11 cellular contexts compared by ENCODE assay signal in the genomic region with DNA sequence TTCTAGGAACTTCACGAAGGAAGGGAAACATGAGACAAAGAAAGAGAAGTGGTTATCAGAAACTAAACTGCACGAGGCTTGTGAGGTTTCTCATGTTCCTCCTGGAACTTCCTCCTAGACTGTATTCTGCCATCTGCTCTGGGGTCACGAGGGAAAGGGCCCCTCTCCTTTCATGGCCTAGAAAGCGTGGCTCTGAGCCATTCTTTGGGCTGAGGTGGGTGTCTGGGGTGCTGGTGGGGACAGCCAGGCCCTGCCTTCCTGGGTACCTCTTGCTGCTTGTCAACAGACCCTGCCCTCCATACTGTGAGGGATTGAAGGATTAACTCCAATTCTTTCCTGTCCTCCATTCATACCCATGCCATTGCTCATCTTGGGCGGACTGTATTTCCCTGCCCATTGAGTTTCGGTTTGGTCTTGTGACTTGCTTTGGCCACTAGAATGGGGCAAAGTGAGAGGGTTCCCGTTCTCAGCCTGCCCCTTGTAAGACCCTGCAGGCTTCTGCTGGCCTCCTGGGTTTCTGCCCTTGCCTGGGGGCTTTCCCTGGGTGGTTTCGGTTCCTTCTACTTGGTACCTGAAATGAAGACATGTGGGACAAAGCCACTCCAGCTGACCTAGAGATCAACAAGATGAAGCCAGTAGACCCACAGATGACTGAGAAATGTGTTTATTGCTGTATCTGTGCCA. TPM values are rescaled to one million over a fixed set of nuclear protein-coding genes. Genes with fewer than 3 reads are reported as not detected.
DNase-seq lines count a peak whose midpoint lies in the region; ATAC-seq and TF ChIP-seq lines count a peak whose summit lies in the region.
"Had no signal": no experiment of that assay in that cellular context is flagged by ENCODE, and none has a peak within 500 bp of the region (broad histone marks: within the 10 kb centered on the region; RNA-seq: fewer than 3 reads in every experiment).

No MANE protein-coding gene starts in this region.

- H3K27me3 ChIP-seq in testis = no peaks in the 10 kb centered on the region

- H3K27ac Mint-ChIP-seq in CD14-positive monocyte = peak overlapping the region in 6 of 7 donors; percentile 73 to 87 (median 78)
- H3K27ac Mint-ChIP-seq in activated B cell treated with CpG ODN at 0.5 μM for 24 hours = peak overlapping the region; percentile 96
- H3K27ac Mint-ChIP-seq in activated CD4-positive, alpha-beta T cell treated with anti-CD3 and anti-CD28 coated beads for 36 hours = no peak overlapping the region

- no peak overlapping the region for H3K27ac ChIP-seq in testis
- H3K27ac ChIP-seq: parathyroid adenoma, SK-N-MC had no signal

- peaks cover 0 to 11% (median 4%) of the 10 kb centered on the region in 7 donors for H3K9me3 Mint-ChIP-seq in CD14-positive monocyte
- no peaks in the 10 kb centered on the region for H3K9me3 Mint-ChIP-seq in activated B cell treated with CpG ODN at 0.5 μM for 24 hours
- H3K9me3 Mint-ChIP-seq in activated CD4-positive, alpha-beta T cell treated with anti-CD3 and anti-CD28 coated beads for 36 hours (ENCODE audit: low read depth) = no peaks in the 10 kb centered on the region

- no peaks in the 10 kb centered on the region for H3K9me3 ChIP-seq in testis

- DNase-seq in CD14-positive monocyte (ENCODE audit: low spot score) (peak; percentile 77), activated B cell treated with CpG ODN at 0.5 μM for 24 hours (peak; percentile 74), kidney glomerular epithelial cell (lab: John Stamatoyannopoulos, UW) (no peak), NCI-H524 treated with DMSO at 0.1 percent for 48 hours (lab: John Stamatoyannopoulos, UW) (no peak), testis (no peak)
- no peak for DNase-seq in activated CD4-positive, alpha-beta T cell treated with anti-CD3 and anti-CD28 coated beads for 36 hours
- DNase-seq: effector CD8-positive, alpha-beta T cell had no signal

- H3K36me3 ChIP-seq in testis (ENCODE audit: low read depth, missing control alignments) = no peaks in the 10 kb centered on the region

- POLR2A ChIA-PET in activated B cell treated with CpG ODN at 0.5 μM for 24 hours (lab: Charles Lee) = interaction anchor here (0.6 to 1.1 kb wide), 4 partner anchors 26 to 1184 kb away, joined by 3 to 13 read pairs (median 6); a partner anchor contains a TSS
- POLR2A ChIA-PET in activated CD4-positive, alpha-beta T cell treated with anti-CD3 and anti-CD28 coated beads for 36 hours (lab: Charles Lee) = no interaction called here

- CTCF ChIA-PET in activated B cell treated with CpG ODN at 0.5 μM for 24 hours (lab: Charles Lee) = interaction anchor here (0.7 kb wide), 1 partner anchor 10 kb away, joined by 4 read pairs; no protein-coding TSS in a partner anchor
- CTCF ChIA-PET in activated CD4-positive, alpha-beta T cell treated with anti-CD3 and anti-CD28 coated beads for 36 hours (lab: Charles Lee) = interaction anchor here (1.2 kb wide), 1 partner anchor 324 kb away, joined by 3 read pairs; no protein-coding TSS in a partner anchor

- H3K4me1 Mint-ChIP-seq in CD14-positive monocyte (peaks cover 49% of the 10 kb centered on the region), activated B cell treated with CpG ODN at 0.5 μM for 24 hours (peaks cover 63% of the 10 kb centered on the region)
- H3K4me1 Mint-ChIP-seq in activated CD4-positive, alpha-beta T cell treated with anti-CD3 and anti-CD28 coated beads for 36 hours = peaks cover 24% of the 10 kb centered on the region

- H3K27me3 Mint-ChIP-seq in CD14-positive monocyte (ENCODE audit: low read depth in 3 of 3) (peaks cover 25 to 39% (median 33%) of the 10 kb centered on the region in 3 donors), activated B cell treated with CpG ODN at 0.5 μM for 24 hours (peaks cover 2% of the 10 kb centered on the region)
- H3K27me3 Mint-ChIP-seq in activated CD4-positive, alpha-beta T cell treated with anti-CD3 and anti-CD28 coated beads for 36 hours = peaks cover 3% of the 10 kb centered on the region

- no peaks in the 10 kb centered on the region for H3K36me3 Mint-ChIP-seq in CD14-positive monocyte
- peaks cover 2% of the 10 kb centered on the region for H3K36me3 Mint-ChIP-seq in activated B cell treated with CpG ODN at 0.5 μM for 24 hours (ENCODE audit: low read depth)
- H3K36me3 Mint-ChIP-seq in activated CD4-positive, alpha-beta T cell treated with anti-CD3 and anti-CD28 coated beads for 36 hours (ENCODE audit: low read depth) = no peaks in the 10 kb centered on the region

- intact Hi-C loops in CD14-positive monocyte (cut with micrococcal nuclease) = no loop called here
- intact Hi-C loops in activated B cell treated with CpG ODN at 0.5 μM for 24 hours (cut with micrococcal nuclease) = loop anchor here (1.0 to 10.0 kb wide), 9 partner anchors 13 to 811 kb away; partner anchors contain the start of genes ACTR3C, ATP6V0E2, LRRC61 and REPIN1
- intact Hi-C loops in testis (cut with DNase I; ENCODE audit: low total_unique reads) = no loop called here
- intact Hi-C loops in activated CD4-positive, alpha-beta T cell treated with anti-CD3 and anti-CD28 coated beads for 36 hours (cut with DNase I, micrococcal nuclease) = no loop called here

- TF ChIP-seq POLR2A in testis (IDR thresholded peaks at IDR 0.05) = no peak

- no peak overlapping the region for H3K4me3 ChIP-seq in testis
- H3K4me3 ChIP-seq: SK-N-MC had no signal

- TF ChIP-seq CTCF in CD14-positive monocyte (IDR thresholded peaks at IDR 0.05) = no peak
- no peak for TF ChIP-seq CTCF in activated B cell treated with CpG ODN at 0.5 μM for 24 hours (IDR thresholded peaks at IDR 0.05)
- TF ChIP-seq CTCF in testis (IDR thresholded peaks at IDR 0.05) = no peak

- H3K4me3 Mint-ChIP-seq in CD14-positive monocyte (peak overlapping the region in 1 of 2 donors; percentile 20), activated B cell treated with CpG ODN at 0.5 μM for 24 hours (peak overlapping the region; percentile 73)
- no peak overlapping the region for H3K4me3 Mint-ChIP-seq in activated CD4-positive, alpha-beta T cell treated with anti-CD3 and anti-CD28 coated beads for 36 hours

- ATAC-seq in GM19328 (IDR thresholded peaks at IDR 0.05; ENCODE audit: unreplicated experiment) = peak; percentile 89
- ATAC-seq in HG03108 (IDR thresholded peaks at IDR 0.05; ENCODE audit: unreplicated experiment) = peak; percentile 86
- ATAC-seq in activated B cell treated with CpG ODN at 0.5 μM for 24 hours (ENCODE audit: low read depth) = peak; percentile 92
- ATAC-seq in activated CD4-positive, alpha-beta T cell treated with anti-CD3 and anti-CD28 coated beads for 36 hours = no peak

- WGBS in testis, 2 donors = 69 to 77% methylated on average over 8 of the region's 8 CpGs

- H3K4me1 ChIP-seq in testis = no peaks in the 10 kb centered on the region
- H3K4me1 ChIP-seq: parathyroid adenoma had no signal

RNA-seq across cellular contexts. Expression of gene GIMAP8, which starts 14.9 kb away (rescaled TPM):
- polyA plus RNA-seq in CD14-positive monocyte (10 to 100 TPM; 12.0 to 22.5 TPM), testis (ENCODE audit: insufficient read depth, low read depth, low replicate concordance) (6.8 TPM)
- total RNA-seq in activated B cell treated with CpG ODN at 0.5 μM for 24 hours (0.22 TPM in 1 of 2 replicates, not detected in the other), testis (1 to 10 TPM; 3.8 TPM)
- 1 to 10 TPM; 7.7 to 9.6 TPM for total RNA-seq in activated CD4-positive, alpha-beta T cell treated with anti-CD3 and anti-CD28 coated beads for 36 hours

RNA-seq across cellular contexts. Expression of gene ZNF775, which starts 56.4 kb away (rescaled TPM):
- polyA plus RNA-seq in CD14-positive monocyte (1 to 10 TPM; 1.3 to 2.7 TPM), testis (ENCODE audit: insufficient read depth, low read depth, low replicate concordance) (5.2 TPM)
- total RNA-seq in activated B cell treated with CpG ODN at 0.5 μM for 24 hours (8.0 and 8.8 TPM in 2 replicates), testis (10 to 100 TPM; 11.0 to 14.1 TPM)
- total RNA-seq in activated CD4-positive, alpha-beta T cell treated with anti-CD3 and anti-CD28 coated beads for 36 hours = 1 to 10 TPM; 3.9 to 5.1 TPM

Comparison
In these comparisons a context has a peak if more than half of its experiments do, and no peak if none do; other contexts are left out.
1. DNase-seq: peak in CD14-positive monocyte (single experiment) and activated B cell treated with CpG ODN at 0.5 μM for 24 hours (single experiment); none in kidney glomerular epithelial cell (single experiment), NCI-H524 treated with DMSO at 0.1 percent for 48 hours (single experiment), testis (single experiment) and activated CD4-positive, alpha-beta T cell treated with anti-CD3 and anti-CD28 coated beads for 36 hours (single experiment).